In the genomic region with DNA sequence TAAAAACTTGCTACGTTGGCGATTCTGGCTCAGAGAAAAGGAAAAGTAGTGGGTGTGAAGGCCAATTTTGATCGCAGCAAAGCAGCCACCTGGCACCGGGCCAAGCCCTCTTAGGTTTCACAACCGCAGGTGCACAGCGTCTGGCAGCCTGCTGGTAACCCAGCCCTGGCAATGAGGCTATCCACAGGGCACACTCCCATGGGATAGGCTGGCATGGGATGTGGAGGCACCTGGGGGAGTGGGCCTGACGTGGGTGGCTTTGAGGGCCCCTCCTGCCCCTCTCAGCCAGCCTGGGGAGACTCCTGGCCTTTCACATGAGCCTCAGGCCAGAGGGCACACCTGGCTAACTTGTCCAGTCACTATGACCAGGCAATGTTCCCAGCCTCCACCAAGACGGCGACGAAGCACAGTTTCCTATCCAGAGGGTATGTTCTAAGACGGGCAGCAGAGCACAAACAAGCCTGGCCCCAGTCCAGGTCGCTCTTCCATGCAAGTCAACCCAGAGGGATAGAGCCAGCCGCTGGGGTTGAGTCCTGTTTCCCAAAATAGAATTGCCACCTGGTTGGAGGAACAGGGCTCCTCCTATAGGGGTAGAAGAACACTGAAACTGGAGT, we compare ENCODE assay signal across 1 cellular context.
TF ChIP-seq lines count a peak whose summit lies in the region.

No MANE protein-coding gene starts in this region.

TF ChIP-seq in Ishikawa, 13 proteins besides CTCF, POLR2A, EP300 and RAD21 (continued from another document):
- TF ChIP-seq, protein P1, sequence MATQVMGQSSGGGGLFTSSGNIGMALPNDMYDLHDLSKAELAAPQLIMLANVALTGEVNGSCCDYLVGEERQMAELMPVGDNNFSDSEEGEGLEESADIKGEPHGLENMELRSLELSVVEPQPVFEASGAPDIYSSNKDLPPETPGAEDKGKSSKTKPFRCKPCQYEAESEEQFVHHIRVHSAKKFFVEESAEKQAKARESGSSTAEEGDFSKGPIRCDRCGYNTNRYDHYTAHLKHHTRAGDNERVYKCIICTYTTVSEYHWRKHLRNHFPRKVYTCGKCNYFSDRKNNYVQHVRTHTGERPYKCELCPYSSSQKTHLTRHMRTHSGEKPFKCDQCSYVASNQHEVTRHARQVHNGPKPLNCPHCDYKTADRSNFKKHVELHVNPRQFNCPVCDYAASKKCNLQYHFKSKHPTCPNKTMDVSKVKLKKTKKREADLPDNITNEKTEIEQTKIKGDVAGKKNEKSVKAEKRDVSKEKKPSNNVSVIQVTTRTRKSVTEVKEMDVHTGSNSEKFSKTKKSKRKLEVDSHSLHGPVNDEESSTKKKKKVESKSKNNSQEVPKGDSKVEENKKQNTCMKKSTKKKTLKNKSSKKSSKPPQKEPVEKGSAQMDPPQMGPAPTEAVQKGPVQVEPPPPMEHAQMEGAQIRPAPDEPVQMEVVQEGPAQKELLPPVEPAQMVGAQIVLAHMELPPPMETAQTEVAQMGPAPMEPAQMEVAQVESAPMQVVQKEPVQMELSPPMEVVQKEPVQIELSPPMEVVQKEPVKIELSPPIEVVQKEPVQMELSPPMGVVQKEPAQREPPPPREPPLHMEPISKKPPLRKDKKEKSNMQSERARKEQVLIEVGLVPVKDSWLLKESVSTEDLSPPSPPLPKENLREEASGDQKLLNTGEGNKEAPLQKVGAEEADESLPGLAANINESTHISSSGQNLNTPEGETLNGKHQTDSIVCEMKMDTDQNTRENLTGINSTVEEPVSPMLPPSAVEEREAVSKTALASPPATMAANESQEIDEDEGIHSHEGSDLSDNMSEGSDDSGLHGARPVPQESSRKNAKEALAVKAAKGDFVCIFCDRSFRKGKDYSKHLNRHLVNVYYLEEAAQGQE (IDR thresholded peaks at IDR 0.05; ENCODE audit: low read depth), result no peak
- TF ChIP-seq TAF1 (IDR thresholded peaks at IDR 0.05; ENCODE audit: low read depth) (no peak), YY1 (IDR thresholded peaks at IDR 0.05; ENCODE audit: low read depth) (peak; percentile 28; the same call in 1 of the 2 replicates), EGR1 (IDR thresholded peaks at IDR 0.05) (peak; percentile 91), TEAD4 (IDR thresholded peaks at IDR 0.05) (peak; percentile 57), ZBTB7A (IDR thresholded peaks at IDR 0.05; ENCODE audit: low read depth) (peak; percentile 62; the same call in 1 of the 2 replicates)
